In the genomic region with DNA sequence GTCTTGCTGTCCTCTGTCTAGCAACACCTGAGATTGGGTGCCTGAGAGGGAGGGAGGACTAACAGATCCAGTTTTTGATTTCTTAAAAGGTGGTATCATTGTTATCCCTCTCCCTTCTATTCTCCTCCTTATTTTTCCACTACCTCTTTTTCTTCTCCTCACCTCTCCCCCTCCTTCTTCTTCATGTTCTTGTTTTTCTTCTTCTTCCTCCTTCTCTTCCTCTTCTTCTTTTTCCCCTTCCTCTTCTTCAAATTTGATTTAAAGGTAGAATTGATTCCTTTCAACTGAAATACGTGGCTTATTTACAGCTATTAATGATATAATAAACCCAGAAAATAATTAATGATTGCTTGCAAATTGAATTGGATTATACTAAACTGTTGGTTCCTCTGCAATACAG, we compare ENCODE assay signal across 1 cellular context.
TF ChIP-seq lines count a peak whose summit lies in the region.

No MANE protein-coding gene starts in this region.

TF ChIP-seq in SK-N-SH treated with all-trans-retinoic acid at 6 μM for 48 hours, 23 proteins besides CTCF, POLR2A, EP300 and RAD21 (continued from another document):
- TF ChIP-seq, protein P1, sequence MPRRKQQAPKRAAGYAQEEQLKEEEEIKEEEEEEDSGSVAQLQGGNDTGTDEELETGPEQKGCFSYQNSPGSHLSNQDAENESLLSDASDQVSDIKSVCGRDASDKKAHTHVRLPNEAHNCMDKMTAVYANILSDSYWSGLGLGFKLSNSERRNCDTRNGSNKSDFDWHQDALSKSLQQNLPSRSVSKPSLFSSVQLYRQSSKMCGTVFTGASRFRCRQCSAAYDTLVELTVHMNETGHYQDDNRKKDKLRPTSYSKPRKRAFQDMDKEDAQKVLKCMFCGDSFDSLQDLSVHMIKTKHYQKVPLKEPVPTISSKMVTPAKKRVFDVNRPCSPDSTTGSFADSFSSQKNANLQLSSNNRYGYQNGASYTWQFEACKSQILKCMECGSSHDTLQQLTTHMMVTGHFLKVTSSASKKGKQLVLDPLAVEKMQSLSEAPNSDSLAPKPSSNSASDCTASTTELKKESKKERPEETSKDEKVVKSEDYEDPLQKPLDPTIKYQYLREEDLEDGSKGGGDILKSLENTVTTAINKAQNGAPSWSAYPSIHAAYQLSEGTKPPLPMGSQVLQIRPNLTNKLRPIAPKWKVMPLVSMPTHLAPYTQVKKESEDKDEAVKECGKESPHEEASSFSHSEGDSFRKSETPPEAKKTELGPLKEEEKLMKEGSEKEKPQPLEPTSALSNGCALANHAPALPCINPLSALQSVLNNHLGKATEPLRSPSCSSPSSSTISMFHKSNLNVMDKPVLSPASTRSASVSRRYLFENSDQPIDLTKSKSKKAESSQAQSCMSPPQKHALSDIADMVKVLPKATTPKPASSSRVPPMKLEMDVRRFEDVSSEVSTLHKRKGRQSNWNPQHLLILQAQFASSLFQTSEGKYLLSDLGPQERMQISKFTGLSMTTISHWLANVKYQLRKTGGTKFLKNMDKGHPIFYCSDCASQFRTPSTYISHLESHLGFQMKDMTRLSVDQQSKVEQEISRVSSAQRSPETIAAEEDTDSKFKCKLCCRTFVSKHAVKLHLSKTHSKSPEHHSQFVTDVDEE (CRISPR knock-in tag; IDR thresholded peaks at IDR 0.05), result no peak
- TF ChIP-seq, protein P2, sequence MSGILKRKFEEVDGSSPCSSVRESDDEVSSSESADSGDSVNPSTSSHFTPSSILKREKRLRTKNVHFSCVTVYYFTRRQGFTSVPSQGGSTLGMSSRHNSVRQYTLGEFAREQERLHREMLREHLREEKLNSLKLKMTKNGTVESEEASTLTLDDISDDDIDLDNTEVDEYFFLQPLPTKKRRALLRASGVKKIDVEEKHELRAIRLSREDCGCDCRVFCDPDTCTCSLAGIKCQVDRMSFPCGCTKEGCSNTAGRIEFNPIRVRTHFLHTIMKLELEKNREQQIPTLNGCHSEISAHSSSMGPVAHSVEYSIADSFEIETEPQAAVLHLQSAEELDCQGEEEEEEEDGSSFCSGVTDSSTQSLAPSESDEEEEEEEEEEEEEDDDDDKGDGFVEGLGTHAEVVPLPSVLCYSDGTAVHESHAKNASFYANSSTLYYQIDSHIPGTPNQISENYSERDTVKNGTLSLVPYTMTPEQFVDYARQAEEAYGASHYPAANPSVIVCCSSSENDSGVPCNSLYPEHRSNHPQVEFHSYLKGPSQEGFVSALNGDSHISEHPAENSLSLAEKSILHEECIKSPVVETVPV (CRISPR knock-in tag; IDR thresholded peaks at IDR 0.05), result no peak
- TF ChIP-seq, protein P3, sequence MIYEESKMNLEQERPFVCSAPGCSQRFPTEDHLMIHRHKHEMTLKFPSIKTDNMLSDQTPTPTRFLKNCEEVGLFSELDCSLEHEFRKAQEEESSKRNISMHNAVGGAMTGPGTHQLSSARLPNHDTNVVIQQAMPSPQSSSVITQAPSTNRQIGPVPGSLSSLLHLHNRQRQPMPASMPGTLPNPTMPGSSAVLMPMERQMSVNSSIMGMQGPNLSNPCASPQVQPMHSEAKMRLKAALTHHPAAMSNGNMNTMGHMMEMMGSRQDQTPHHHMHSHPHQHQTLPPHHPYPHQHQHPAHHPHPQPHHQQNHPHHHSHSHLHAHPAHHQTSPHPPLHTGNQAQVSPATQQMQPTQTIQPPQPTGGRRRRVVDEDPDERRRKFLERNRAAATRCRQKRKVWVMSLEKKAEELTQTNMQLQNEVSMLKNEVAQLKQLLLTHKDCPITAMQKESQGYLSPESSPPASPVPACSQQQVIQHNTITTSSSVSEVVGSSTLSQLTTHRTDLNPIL (CRISPR knock-in tag; IDR thresholded peaks at IDR 0.05; ENCODE audit: low read depth), result no peak
- TF ChIP-seq PPARA (CRISPR knock-in tag; IDR thresholded peaks at IDR 0.05; ENCODE audit: borderline replicate concordance), result no peak
- no peak for TF ChIP-seq OSR1 (CRISPR knock-in tag; IDR thresholded peaks at IDR 0.05)
